Comparison of ENCODE assay signal across 8 cellular contexts in the genomic region with DNA sequence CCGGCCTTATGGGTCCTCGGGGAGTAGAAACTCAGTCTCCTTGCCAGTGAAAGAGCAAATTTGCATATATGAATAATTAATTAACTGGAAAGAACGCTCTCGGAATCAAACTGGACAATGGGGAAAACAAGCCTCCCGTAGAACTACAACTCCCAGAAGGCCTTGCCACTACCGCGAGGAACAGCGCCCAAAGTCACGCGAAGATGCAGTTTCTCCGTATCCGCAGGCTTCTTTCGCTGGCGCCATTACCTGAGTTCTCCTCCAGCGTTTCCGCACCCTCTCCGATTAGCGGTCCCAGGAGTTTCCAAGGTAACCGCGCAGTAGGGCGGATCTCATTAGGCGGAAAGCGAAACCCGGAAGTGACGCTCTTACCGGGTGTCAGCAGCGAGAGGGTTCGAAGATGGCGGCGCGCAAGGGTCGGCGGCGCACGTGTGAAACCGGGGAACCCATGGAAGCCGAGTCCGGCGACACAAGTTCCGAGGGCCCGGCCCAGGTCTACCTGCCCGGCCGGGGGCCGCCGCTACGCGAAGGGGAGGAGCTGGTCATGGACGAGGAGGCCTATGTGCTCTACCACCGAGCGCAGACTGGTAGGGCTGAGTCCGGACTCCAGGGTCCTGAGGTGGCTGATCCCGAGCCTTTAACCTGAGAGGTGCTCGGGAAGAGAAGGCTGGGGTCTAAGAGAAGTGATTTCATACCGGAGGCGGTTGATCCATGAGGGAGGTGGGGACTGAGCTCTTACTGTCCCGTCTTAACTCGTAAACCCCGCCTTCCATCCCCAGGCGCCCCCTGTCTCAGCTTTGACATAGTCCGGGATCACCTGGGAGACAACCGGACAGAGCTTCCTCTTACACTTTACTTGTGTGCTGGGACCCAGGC. TPM values are rescaled to one million over a fixed set of nuclear protein-coding genes. Genes with fewer than 3 reads are reported as not detected.
DNase-seq lines count a peak whose midpoint lies in the region; ATAC-seq lines count a peak whose summit lies in the region.

Gene GRWD1 (plus strand): TSS at position 378 of the 876 bp plus-strand sequence. CDS start 23 bp downstream, at position 401.

- peaks cover 25% of the 10 kb centered on the region for H3K27me3 Mint-ChIP-seq in activated T-helper 1 cell treated with anti-CD3 and anti-CD28 coated beads, Interleukin-12 subunit alpha, Interleukin-12 subunit beta, Interleukin-2, Interleukin-4 antibody, amounts not matched to agents 30 ng/mL and 10 ng/mL and 1 ng/mL, durations not matched to agents 14 hours and 24 hours and 36 hours (ENCODE audit: insufficient read depth)
- peaks cover 9 to 21% (median 20%) of the 10 kb centered on the region in 3 donors for H3K27me3 Mint-ChIP-seq in naive B cell
- peaks cover 27% of the 10 kb centered on the region for H3K27me3 Mint-ChIP-seq in stimulated activated memory B cell treated with anti-CD40 and anti-IgM and Interleukin-4, amounts not matched to agents 10 μg/mL and 1 μg/mL and 100 μg/mL, for 72 hours

- peak within 1 kb of the TSS; percentile 92 for H3K4me3 Mint-ChIP-seq in activated T-helper 1 cell treated with anti-CD3 and anti-CD28 coated beads, Interleukin-12 subunit alpha, Interleukin-12 subunit beta, Interleukin-2, Interleukin-4 antibody, amounts not matched to agents 30 ng/mL and 10 ng/mL and 1 ng/mL, durations not matched to agents 14 hours and 24 hours and 36 hours
- peak within 1 kb of the TSS; percentile 95 to 99 (median 99) for H3K4me3 Mint-ChIP-seq in naive B cell
- H3K4me3 Mint-ChIP-seq in stimulated activated memory B cell treated with anti-CD40 and anti-IgM and Interleukin-4, amounts not matched to agents 10 μg/mL and 1 μg/mL and 100 μg/mL, for 72 hours: peak within 1 kb of the TSS; percentile 96

- no peaks in the 10 kb centered on the region for H3K4me1 ChIP-seq in GM23248 (ENCODE audit: insufficient read depth)

- H3K27ac Mint-ChIP-seq in activated T-helper 1 cell treated with anti-CD3 and anti-CD28 coated beads, Interleukin-12 subunit alpha, Interleukin-12 subunit beta, Interleukin-2, Interleukin-4 antibody, amounts not matched to agents 30 ng/mL and 10 ng/mL and 1 ng/mL, durations not matched to agents 14 hours and 24 hours and 36 hours: peak within 1 kb of the TSS; percentile 90
- peak within 1 kb of the TSS; percentile 97 to 99 (median 99) for H3K27ac Mint-ChIP-seq in naive B cell
- peak within 1 kb of the TSS; percentile 98 for H3K27ac Mint-ChIP-seq in stimulated activated memory B cell treated with anti-CD40 and anti-IgM and Interleukin-4, amounts not matched to agents 10 μg/mL and 1 μg/mL and 100 μg/mL, for 72 hours

- no peaks in the 10 kb centered on the region for H4K20me1 ChIP-seq in GM23248 (ENCODE audit: insufficient read depth)

- H3K27me3 ChIP-seq in GM23248 (replicated peaks; ENCODE audit: insufficient read depth): no peaks in the 10 kb centered on the region

- peak; percentile 98 for DNase-seq in DMS79 (lab: John Stamatoyannopoulos, UW)
- peak; percentile 97 for DNase-seq in GM23248
- peak; percentile 97 for DNase-seq in Kasumi-1 (lab: John Stamatoyannopoulos, UW)
- DNase-seq in RPMI7951 (ENCODE audit: low read depth): peak; percentile 95
- peak; percentile 92 for DNase-seq in activated T-helper 1 cell treated with anti-CD3 and anti-CD28 coated beads, Interleukin-12 subunit alpha, Interleukin-12 subunit beta, Interleukin-2, Interleukin-4 antibody, amounts not matched to agents 30 ng/mL and 10 ng/mL and 1 ng/mL, durations not matched to agents 14 hours and 24 hours and 36 hours (ENCODE audit: low spot score)
- peak; percentile 91 for DNase-seq in fibroblast of gingiva (ENCODE audit: low read depth)
- DNase-seq in naive B cell: peak; percentile 87

- no peaks in the 10 kb centered on the region for H3K9me2 ChIP-seq in GM23248 (ENCODE audit: insufficient read depth)

- H3K27ac ChIP-seq in GM23248: peak within 1 kb of the TSS; percentile 81

- WGBS in GM23248 (ENCODE audit: low coverage in 1 of 2, low lambda C conversion rate in 2 of 2, missing lambda C conversion rate in 2 of 2), 2 experiments: 1% methylated on average over 61 of the region's 61 CpGs

- intact Hi-C loops in activated T-helper 1 cell treated with anti-CD3 and anti-CD28 coated beads, Interleukin-12 subunit alpha, Interleukin-12 subunit beta, Interleukin-2, Interleukin-4 antibody, amounts not matched to agents 30 ng/mL and 10 ng/mL and 1 ng/mL, durations not matched to agents 14 hours and 24 hours and 36 hours (cut with micrococcal nuclease): loop anchor here (1.0 to 5.0 kb wide), 12 partner anchors 23 to 189 kb away; partner anchors contain the start of genes CARD8, CYTH2, KDELR1 and RPL18

- H2AFZ ChIP-seq in GM23248: peak within 1 kb of the TSS; percentile 80

- no peaks in the 10 kb centered on the region for H3K9me3 Mint-ChIP-seq in activated T-helper 1 cell treated with anti-CD3 and anti-CD28 coated beads, Interleukin-12 subunit alpha, Interleukin-12 subunit beta, Interleukin-2, Interleukin-4 antibody, amounts not matched to agents 30 ng/mL and 10 ng/mL and 1 ng/mL, durations not matched to agents 14 hours and 24 hours and 36 hours
- no peaks in the 10 kb centered on the region for H3K9me3 Mint-ChIP-seq in naive B cell
- H3K9me3 Mint-ChIP-seq in stimulated activated memory B cell treated with anti-CD40 and anti-IgM and Interleukin-4, amounts not matched to agents 10 μg/mL and 1 μg/mL and 100 μg/mL, for 72 hours: no peaks in the 10 kb centered on the region

- H3K36me3 Mint-ChIP-seq in activated T-helper 1 cell treated with anti-CD3 and anti-CD28 coated beads, Interleukin-12 subunit alpha, Interleukin-12 subunit beta, Interleukin-2, Interleukin-4 antibody, amounts not matched to agents 30 ng/mL and 10 ng/mL and 1 ng/mL, durations not matched to agents 14 hours and 24 hours and 36 hours (ENCODE audit: low read depth): peaks cover 22% of the 10 kb centered on the region
- peaks cover 4 to 20% of the 10 kb centered on the region in 2 donors for H3K36me3 Mint-ChIP-seq in naive B cell
- peaks cover 22% of the 10 kb centered on the region for H3K36me3 Mint-ChIP-seq in stimulated activated memory B cell treated with anti-CD40 and anti-IgM and Interleukin-4, amounts not matched to agents 10 μg/mL and 1 μg/mL and 100 μg/mL, for 72 hours

- H3F3A ChIP-seq in GM23248 (ENCODE audit: insufficient read depth): peaks cover 17% of the 10 kb centered on the region

- in situ Hi-C loops in GM23248 (cut with MboI): no loop called here

- peak within 1 kb of the TSS; percentile 92 for H3K9ac ChIP-seq in GM23248

- peak within 1 kb of the TSS; percentile 95 for H3K4me3 ChIP-seq in GM23248

- H3K4me2 ChIP-seq in GM23248 (ENCODE audit: unreplicated experiment): peak within 1 kb of the TSS; percentile 84

- H3K79me2 ChIP-seq in GM23248 (ENCODE audit: insufficient read depth): peaks cover 30% of the 10 kb centered on the region

- H3K36me3 ChIP-seq in GM23248 (ENCODE audit: low read depth): peaks cover 15% of the 10 kb centered on the region

- no peaks in the 10 kb centered on the region for H3K9me3 ChIP-seq in GM23248 (ENCODE audit: low read depth)

- H3K4me1 Mint-ChIP-seq in activated T-helper 1 cell treated with anti-CD3 and anti-CD28 coated beads, Interleukin-12 subunit alpha, Interleukin-12 subunit beta, Interleukin-2, Interleukin-4 antibody, amounts not matched to agents 30 ng/mL and 10 ng/mL and 1 ng/mL, durations not matched to agents 14 hours and 24 hours and 36 hours (ENCODE audit: low read depth): peaks cover 19% of the 10 kb centered on the region
- peaks cover 33 to 45% (median 37%) of the 10 kb centered on the region in 3 donors for H3K4me1 Mint-ChIP-seq in naive B cell
- H3K4me1 Mint-ChIP-seq in stimulated activated memory B cell treated with anti-CD40 and anti-IgM and Interleukin-4, amounts not matched to agents 10 μg/mL and 1 μg/mL and 100 μg/mL, for 72 hours: peaks cover 43% of the 10 kb centered on the region

- peak; percentile 87 to 89 for ATAC-seq in naive B cell (ENCODE audit: low read depth in 2 of 2)
- ATAC-seq in stimulated activated memory B cell treated with anti-CD40 and anti-IgM and Interleukin-4, amounts not matched to agents 10 μg/mL and 1 μg/mL and 100 μg/mL, for 72 hours: peak; percentile 94

RNA-seq across cellular contexts. Expression of gene GRWD1, which starts in this region (rescaled TPM):
- 36.6 and 38.7 TPM in 2 replicates for total RNA-seq in GM23248 (2014; rRNA removed; shearing (Covaris generic))
- polyA plus RNA-seq in GM23248 (2016; fragmentation: Nextera tagmentation; extraction: Ambion mirVana) (34.1 and 41.5 TPM in 2 replicates), naive B cell (ENCODE audit: low read depth in 6 of 6) (10 to 100 TPM; 27.8 to 44.8 (median 37.1) TPM)
- total RNA-seq in RPMI7951 (2014; rRNA removed; shearing (Covaris generic)): 28.2 and 38.0 TPM in 2 replicates
- total RNA-seq in activated T-helper 1 cell treated with anti-CD3 and anti-CD28 coated beads, Interleukin-12 subunit alpha, Interleukin-12 subunit beta, Interleukin-2, Interleukin-4 antibody, amounts not matched to agents 30 ng/mL and 10 ng/mL and 1 ng/mL, durations not matched to agents 14 hours and 24 hours and 36 hours: 96.0 and 100 TPM in 2 replicates

Comparison
In these comparisons a context has a peak if more than half of its experiments do, and no peak if none do; other contexts are left out.
1. Peak in every context shown above with its lines: DNase-seq, ATAC-seq, H3K4me3 ChIP-seq and H3K27ac ChIP-seq.